Comparison of ENCODE assay signal across 17 cellular contexts in genomic region chr22:17097701-17098100, GRCh38. TPM values are rescaled to one million over a fixed set of nuclear protein-coding genes. Genes with fewer than 3 reads are reported as not detected.
DNase-seq lines count a peak whose midpoint lies in the region; ATAC-seq and TF ChIP-seq lines count a peak whose summit lies in the region.
"Had no signal": no experiment of that assay in that cellular context is flagged by ENCODE, and none has a peak within 500 bp of the region (broad histone marks: within the 10 kb centered on the region; RNA-seq: fewer than 3 reads in every experiment).

No MANE protein-coding gene starts in this region.

- no peak for TF ChIP-seq POLR2A in sigmoid colon (IDR thresholded peaks at IDR 0.05)

- 89 to 91% methylated on average over 6 of the region's 6 CpGs for WGBS in sigmoid colon, 2 donors

- peak overlapping the region; percentile 62 for H3K4me3 Mint-ChIP-seq in activated naive CD4-positive, alpha-beta T cell treated with anti-CD3 and anti-CD28 coated beads, Interleukin-2, amount 50 U/mL, for 24 hours
- H3K4me3 Mint-ChIP-seq in dendritic cell treated with granulocyte-macrophage colony-stimulating factor and Interleukin-4, amounts not matched to agents 40 ng/mL and 50 ng/mL, for 4 days = peak overlapping the region; percentile 23
- H3K4me3 Mint-ChIP-seq: activated T-cell treated with anti-CD3 and anti-CD28 coated beads, Interleukin-2, amount 50 U/mL, for 72 hours had no signal

- intact Hi-C loops in dendritic cell treated with granulocyte-macrophage colony-stimulating factor and Interleukin-4, amounts not matched to agents 40 ng/mL and 50 ng/mL, for 4 days (cut with micrococcal nuclease) = no loop called here
- intact Hi-C loops in sigmoid colon (cut with DNase I) = no loop called here

- no peaks in the 10 kb centered on the region for H3K9me3 ChIP-seq in sigmoid colon
- H3K9me3 ChIP-seq: suprapubic skin had no signal

- peaks cover 25% of the 10 kb centered on the region for H3K36me3 Mint-ChIP-seq in activated naive CD4-positive, alpha-beta T cell treated with anti-CD3 and anti-CD28 coated beads, Interleukin-2, amount 50 U/mL, for 24 hours
- peaks cover 64% of the 10 kb centered on the region for H3K36me3 Mint-ChIP-seq in dendritic cell treated with granulocyte-macrophage colony-stimulating factor and Interleukin-4, amounts not matched to agents 40 ng/mL and 50 ng/mL, for 4 days (ENCODE audit: low read depth)

- TF ChIP-seq CTCF in sigmoid colon (IDR thresholded peaks at IDR 0.05) = no peak

- no peaks in the 10 kb centered on the region for H3K4me1 ChIP-seq in sigmoid colon
- H3K4me1 ChIP-seq: suprapubic skin had no signal

- no peak for ATAC-seq in HG03175 (IDR thresholded peaks at IDR 0.05; ENCODE audit: unreplicated experiment)
- no peak for ATAC-seq in GM21786 (IDR thresholded peaks at IDR 0.05; ENCODE audit: unreplicated experiment)

- peaks cover 0 to 55% (median 22%) of the 10 kb centered on the region in 4 donors for H3K36me3 ChIP-seq in sigmoid colon

- no peaks in the 10 kb centered on the region for H3K9me3 Mint-ChIP-seq in activated naive CD4-positive, alpha-beta T cell treated with anti-CD3 and anti-CD28 coated beads, Interleukin-2, amount 50 U/mL, for 24 hours
- no peaks in the 10 kb centered on the region for H3K9me3 Mint-ChIP-seq in dendritic cell treated with granulocyte-macrophage colony-stimulating factor and Interleukin-4, amounts not matched to agents 40 ng/mL and 50 ng/mL, for 4 days
- H3K9me3 Mint-ChIP-seq: activated T-cell treated with anti-CD3 and anti-CD28 coated beads, Interleukin-2, amount 50 U/mL, for 72 hours had no signal

- peak overlapping the region; percentile 80 for H3K27ac Mint-ChIP-seq in activated naive CD4-positive, alpha-beta T cell treated with anti-CD3 and anti-CD28 coated beads, Interleukin-2, amount 50 U/mL, for 24 hours
- H3K27ac Mint-ChIP-seq in dendritic cell treated with granulocyte-macrophage colony-stimulating factor and Interleukin-4, amounts not matched to agents 40 ng/mL and 50 ng/mL, for 4 days = peak overlapping the region; percentile 79
- H3K27ac Mint-ChIP-seq: activated T-cell treated with anti-CD3 and anti-CD28 coated beads, Interleukin-2, amount 50 U/mL, for 72 hours had no signal

- DNase-seq in activated naive CD4-positive, alpha-beta T cell treated with anti-CD3 and anti-CD28 coated beads, Interleukin-2, amount 50 U/mL, for 16 hours = no peak
- DNase-seq in GM03348 (ENCODE audit: low spot score) (peak; percentile 2), sigmoid colon (peak; percentile 46), NCI-H526 treated with DMSO at 0.1 percent for 48 hours (lab: John Stamatoyannopoulos, UW) (no peak)
- DNase-seq: activated CD4-positive, alpha-beta T cell treated with anti-CD3 and anti-CD28 coated beads, Interleukin-2, amount 50 U/mL, for 48 hours; activated T-cell treated with anti-CD3 and anti-CD28 coated beads, Interleukin-2, amount 50 U/mL, for 72 hours; Calu3; NCI-H82; stimulated activated CD4-positive, alpha-beta T cell treated with anti-CD3 and anti-CD28 coated beads, Interleukin-4, amount 100 ng/mL, for 24 hours had no signal

- H3K27me3 ChIP-seq in sigmoid colon = no peaks in the 10 kb centered on the region
- H3K27me3 ChIP-seq: suprapubic skin had no signal

- no peak overlapping the region for H3K4me3 ChIP-seq in sigmoid colon
- H3K4me3 ChIP-seq: SK-N-MC, skin epidermis, suprapubic skin had no signal

- no peak for TF ChIP-seq EP300 in sigmoid colon (IDR thresholded peaks at IDR 0.05)

- no peak overlapping the region for H3K27ac ChIP-seq in sigmoid colon
- H3K27ac ChIP-seq: KMS-11, SK-N-MC, suprapubic skin had no signal

- H3K4me1 Mint-ChIP-seq in activated naive CD4-positive, alpha-beta T cell treated with anti-CD3 and anti-CD28 coated beads, Interleukin-2, amount 50 U/mL, for 24 hours = peaks cover 97% of the 10 kb centered on the region
- H3K4me1 Mint-ChIP-seq in dendritic cell treated with granulocyte-macrophage colony-stimulating factor and Interleukin-4, amounts not matched to agents 40 ng/mL and 50 ng/mL, for 4 days (ENCODE audit: low read depth) = peaks cover 98% of the 10 kb centered on the region

- no peaks in the 10 kb centered on the region for H3K27me3 Mint-ChIP-seq in activated naive CD4-positive, alpha-beta T cell treated with anti-CD3 and anti-CD28 coated beads, Interleukin-2, amount 50 U/mL, for 24 hours
- H3K27me3 Mint-ChIP-seq in dendritic cell treated with granulocyte-macrophage colony-stimulating factor and Interleukin-4, amounts not matched to agents 40 ng/mL and 50 ng/mL, for 4 days = no peaks in the 10 kb centered on the region

RNA-seq across cellular contexts. Expression of gene IL17RA, which starts 12.9 kb away (rescaled TPM):
- 1 to 10 TPM; 7.5 to 8.6 (median 8.4) TPM for total RNA-seq in sigmoid colon
- 10 to 100 TPM in 1 of 3 donors, 1 to 10 TPM in 2; 1.2 to 10.4 (median 3.9) TPM for polyA plus RNA-seq in sigmoid colon

RNA-seq across cellular contexts. Expression of gene TMEM121B, which starts 23.5 kb away (rescaled TPM):
- under 1 TPM in 3 of 4 donors, not detected in 1; 0.36 to 0.54 (median 0.49) TPM for total RNA-seq in sigmoid colon
- polyA plus RNA-seq in sigmoid colon = under 1 TPM in 1 of 3 donors, not detected in 2; 0.17 TPM

Comparison
In these comparisons a context has a peak if more than half of its experiments do, and no peak if none do; other contexts are left out.
1. DNase-seq: peak in GM03348 (single experiment) and sigmoid colon (single experiment); none in activated naive CD4-positive, alpha-beta T cell treated with anti-CD3 and anti-CD28 coated beads, Interleukin-2, amount 50 U/mL, for 16 hours (single experiment) and NCI-H526 treated with DMSO at 0.1 percent for 48 hours (single experiment).